Comparison of ENCODE assay signal across 11 cellular contexts in the genomic region with DNA sequence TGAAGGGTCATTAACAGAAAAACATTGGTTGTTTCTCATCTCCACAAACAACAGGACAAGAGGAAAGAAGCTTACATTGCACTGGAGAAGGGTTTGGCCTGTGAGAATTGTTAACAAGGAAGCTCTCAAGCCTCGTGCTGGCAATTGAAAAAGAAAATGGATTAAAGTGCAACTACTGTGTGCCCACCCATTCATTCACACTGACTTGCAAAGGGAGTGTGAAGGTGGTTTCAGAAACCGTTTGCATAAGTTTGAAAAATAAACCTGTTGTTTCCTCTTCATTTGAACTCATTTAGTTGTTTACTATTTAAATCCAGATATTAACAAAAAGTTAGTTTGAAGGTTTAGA.
DNase-seq lines count a peak whose midpoint lies in the region; ATAC-seq and TF ChIP-seq lines count a peak whose summit lies in the region.
"Had no signal": no experiment of that assay in that cellular context is flagged by ENCODE, and none has a peak within 500 bp of the region (broad histone marks: within the 10 kb centered on the region; RNA-seq: fewer than 3 reads in every experiment).

No MANE protein-coding gene starts in this region.

- H3K27ac ChIP-seq in testis = peak overlapping the region; percentile 33 to 50
- peak overlapping the region in 1 of 2 donors; percentile 26 for H3K27ac ChIP-seq in coronary artery

- peak overlapping the region; percentile 15 for H3K27ac Mint-ChIP-seq in activated T-cell treated with anti-CD3 and anti-CD28 coated beads, Interleukin-2, amount 50 U/mL, for 24 hours
- H3K27ac Mint-ChIP-seq in activated T-helper 2 cell treated with anti-CD3 and anti-CD28 coated beads, Interferon-gamma antibody, Interleukin-2, Interleukin-4, amounts not matched to agents 10 μg/mL and 5 μg/mL and 100 μg/mL, durations not matched to agents 14 hours and 24 hours and 36 hours = peak overlapping the region; percentile 38
- H3K27ac Mint-ChIP-seq in mesothelial cell of epicardium = peak overlapping the region; percentile 3

- no peaks in the 10 kb centered on the region for H3K27me3 ChIP-seq in testis

- peaks cover 23% of the 10 kb centered on the region for H3K4me1 ChIP-seq in testis

- H3K36me3 Mint-ChIP-seq in activated T-cell treated with anti-CD3 and anti-CD28 coated beads, Interleukin-2, amount 50 U/mL, for 24 hours (ENCODE audit: low read depth) = no peaks in the 10 kb centered on the region
- no peaks in the 10 kb centered on the region for H3K36me3 Mint-ChIP-seq in activated T-helper 2 cell treated with anti-CD3 and anti-CD28 coated beads, Interferon-gamma antibody, Interleukin-2, Interleukin-4, amounts not matched to agents 10 μg/mL and 5 μg/mL and 100 μg/mL, durations not matched to agents 14 hours and 24 hours and 36 hours (ENCODE audit: low read depth)
- no peaks in the 10 kb centered on the region for H3K36me3 Mint-ChIP-seq in mesothelial cell of epicardium

- H3K4me1 Mint-ChIP-seq in activated T-cell treated with anti-CD3 and anti-CD28 coated beads, Interleukin-2, amount 50 U/mL, for 24 hours (ENCODE audit: low read depth) = peaks cover 27% of the 10 kb centered on the region
- H3K4me1 Mint-ChIP-seq in activated T-helper 2 cell treated with anti-CD3 and anti-CD28 coated beads, Interferon-gamma antibody, Interleukin-2, Interleukin-4, amounts not matched to agents 10 μg/mL and 5 μg/mL and 100 μg/mL, durations not matched to agents 14 hours and 24 hours and 36 hours (ENCODE audit: low read depth) = peaks cover 22% of the 10 kb centered on the region
- H3K4me1 Mint-ChIP-seq in mesothelial cell of epicardium = peaks cover 5% of the 10 kb centered on the region

- WGBS in testis, 2 donors = 43 to 53% methylated on average over 2 of the region's 2 CpGs

- no peaks in the 10 kb centered on the region for H3K27me3 Mint-ChIP-seq in activated T-cell treated with anti-CD3 and anti-CD28 coated beads, Interleukin-2, amount 50 U/mL, for 24 hours
- H3K27me3 Mint-ChIP-seq in activated T-helper 2 cell treated with anti-CD3 and anti-CD28 coated beads, Interferon-gamma antibody, Interleukin-2, Interleukin-4, amounts not matched to agents 10 μg/mL and 5 μg/mL and 100 μg/mL, durations not matched to agents 14 hours and 24 hours and 36 hours (ENCODE audit: low read depth) = no peaks in the 10 kb centered on the region
- no peaks in the 10 kb centered on the region for H3K27me3 Mint-ChIP-seq in mesothelial cell of epicardium (ENCODE audit: low read depth)

- no peaks in the 10 kb centered on the region for H3K36me3 ChIP-seq in testis (ENCODE audit: low read depth, missing control alignments)

- H3K9me3 Mint-ChIP-seq in activated T-cell treated with anti-CD3 and anti-CD28 coated beads, Interleukin-2, amount 50 U/mL, for 24 hours = no peaks in the 10 kb centered on the region
- no peaks in the 10 kb centered on the region for H3K9me3 Mint-ChIP-seq in activated T-helper 2 cell treated with anti-CD3 and anti-CD28 coated beads, Interferon-gamma antibody, Interleukin-2, Interleukin-4, amounts not matched to agents 10 μg/mL and 5 μg/mL and 100 μg/mL, durations not matched to agents 14 hours and 24 hours and 36 hours
- peaks cover 3% of the 10 kb centered on the region for H3K9me3 Mint-ChIP-seq in mesothelial cell of epicardium

- TF ChIP-seq CTCF in mesothelial cell of epicardium (IDR thresholded peaks at IDR 0.05; ENCODE audit: unreplicated experiment) (no peak), testis (IDR thresholded peaks at IDR 0.05) (no peak), coronary artery (IDR thresholded peaks at IDR 0.05) (no peak)

- no peak overlapping the region for H3K4me3 Mint-ChIP-seq in activated T-cell treated with anti-CD3 and anti-CD28 coated beads, Interleukin-2, amount 50 U/mL, for 24 hours
- no peak overlapping the region for H3K4me3 Mint-ChIP-seq in activated T-helper 2 cell treated with anti-CD3 and anti-CD28 coated beads, Interferon-gamma antibody, Interleukin-2, Interleukin-4, amounts not matched to agents 10 μg/mL and 5 μg/mL and 100 μg/mL, durations not matched to agents 14 hours and 24 hours and 36 hours (ENCODE audit: low read depth)
- H3K4me3 Mint-ChIP-seq in mesothelial cell of epicardium = no peak overlapping the region

- H3K4me3 ChIP-seq in testis (no peak overlapping the region), coronary artery (no peak overlapping the region)

- intact Hi-C loops in activated T-helper 2 cell treated with anti-CD3 and anti-CD28 coated beads, Interferon-gamma antibody, Interleukin-2, Interleukin-4, amounts not matched to agents 10 μg/mL and 5 μg/mL and 100 μg/mL, durations not matched to agents 14 hours and 24 hours and 36 hours (cut with micrococcal nuclease) = loop anchor here (5.0 kb wide), 1 partner anchor 40 kb away; no protein-coding TSS in a partner anchor
- intact Hi-C loops in testis (cut with DNase I; ENCODE audit: low total_unique reads) = no loop called here

- no peak for DNase-seq in activated T-cell treated with anti-CD3 and anti-CD28 coated beads, Interleukin-2, amount 50 U/mL, for 24 hours
- DNase-seq in activated T-cell treated with anti-CD3 and anti-CD28 coated beads for 4 hours = no peak
- no peak for DNase-seq in activated T-helper 2 cell treated with anti-CD3 and anti-CD28 coated beads, Interferon-gamma antibody, Interleukin-2, Interleukin-4, amounts not matched to agents 10 μg/mL and 5 μg/mL and 100 μg/mL, durations not matched to agents 14 hours and 24 hours and 36 hours (ENCODE audit: low spot score)
- no peak for DNase-seq in mesothelial cell of epicardium (ENCODE audit: low spot score in 2 of 2, unreplicated experiment in 2 of 2)
- no peak for DNase-seq in testis
- DNase-seq in superior temporal gyrus (ENCODE audit: extremely low spot score) = no peak
- DNase-seq in coronary artery (ENCODE audit: low spot score) = no peak
- DNase-seq: mesendoderm, NCI-H2171 treated with DMSO at 0.1 percent for 48 hours, T-helper 9 cell had no signal

- no peak for ATAC-seq in HG02798 (IDR thresholded peaks at IDR 0.05; ENCODE audit: poor library complexity, unreplicated experiment)

- H3K9me3 ChIP-seq in testis = no peaks in the 10 kb centered on the region

- no peak for TF ChIP-seq POLR2A in testis (IDR thresholded peaks at IDR 0.05)
